14 cellular contexts compared by ENCODE assay signal in the genomic region with DNA sequence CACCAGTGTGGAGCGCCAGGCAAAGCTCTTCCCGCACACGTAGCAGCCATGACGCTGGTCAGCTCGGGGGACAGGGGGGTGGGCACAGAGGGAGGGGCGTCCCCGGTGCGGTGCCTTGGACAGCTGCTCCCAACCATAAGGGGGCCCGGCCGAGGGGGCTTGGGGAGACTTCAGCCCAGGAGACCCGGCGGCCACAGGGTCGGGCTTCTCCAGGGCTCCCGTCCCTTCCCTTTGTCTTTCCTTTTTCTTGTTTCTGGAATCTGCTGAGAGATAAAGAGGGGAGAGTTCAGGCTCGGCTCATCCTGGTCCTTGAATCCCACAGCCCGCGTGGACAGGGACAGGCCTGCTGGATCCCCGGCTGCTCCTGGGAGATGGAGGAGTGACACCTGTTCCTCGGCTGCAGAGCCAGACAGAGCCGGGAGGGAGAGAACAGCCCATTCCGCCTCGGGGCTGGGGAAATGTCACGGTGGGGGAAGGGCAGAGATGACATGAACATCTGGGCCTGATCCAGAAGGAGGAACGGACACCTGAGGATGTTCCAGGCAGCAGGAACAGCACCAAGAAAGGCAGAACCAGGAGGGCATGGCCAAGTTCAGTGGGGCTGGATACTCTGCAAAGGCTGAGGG. TPM values are rescaled to one million over a fixed set of nuclear protein-coding genes. Genes with fewer than 3 reads are reported as not detected.
DNase-seq lines count a peak whose midpoint lies in the region; ATAC-seq and TF ChIP-seq lines count a peak whose summit lies in the region.
"Had no signal": no experiment of that assay in that cellular context is flagged by ENCODE, and none has a peak within 500 bp of the region (broad histone marks: within the 10 kb centered on the region; RNA-seq: fewer than 3 reads in every experiment).

No MANE protein-coding gene starts in this region.

- no peaks in the 10 kb centered on the region for H3F3A ChIP-seq in Loucy (ENCODE audit: low read depth)

- H4K20me1 ChIP-seq in Loucy (ENCODE audit: insufficient read depth, low read length, poor library complexity, severe bottlenecking), result no peaks in the 10 kb centered on the region

- POLR2A ChIA-PET in activated CD4-positive, alpha-beta T cell treated with anti-CD3 and anti-CD28 coated beads, Interleukin-2, amount 10 ng/mL, durations not matched to agents 7 days and 5 days (lab: Charles Lee), result no interaction called here

- H3K79me2 ChIP-seq in Loucy (ENCODE audit: insufficient read depth, low read length), result peaks cover 56% of the 10 kb centered on the region

- H3K27ac ChIP-seq in rectal smooth muscle tissue (ENCODE audit: low read depth, low read length), result no peak overlapping the region
- H3K27ac ChIP-seq: body of pancreas had no signal

- H3K27me3 Mint-ChIP-seq in activated CD4-positive, alpha-beta T cell treated with anti-CD3 and anti-CD28 coated beads, Interleukin-2, amount 10 ng/mL, durations not matched to agents 7 days and 5 days, result no peaks in the 10 kb centered on the region
- H3K27me3 Mint-ChIP-seq in dendritic cell treated with granulocyte-macrophage colony-stimulating factor and Interleukin-4, amounts not matched to agents 40 ng/mL and 50 ng/mL, for 4 days, result no peaks in the 10 kb centered on the region

- no peak overlapping the region for H2AFZ ChIP-seq in Loucy (ENCODE audit: low read length)

- peaks cover 57% of the 10 kb centered on the region for H3K4me1 Mint-ChIP-seq in activated CD4-positive, alpha-beta T cell treated with anti-CD3 and anti-CD28 coated beads, Interleukin-2, amount 10 ng/mL, durations not matched to agents 7 days and 5 days
- H3K4me1 Mint-ChIP-seq in dendritic cell treated with granulocyte-macrophage colony-stimulating factor and Interleukin-4, amounts not matched to agents 40 ng/mL and 50 ng/mL, for 4 days (ENCODE audit: low read depth), result peaks cover 70% of the 10 kb centered on the region

- H3K27ac Mint-ChIP-seq in activated CD4-positive, alpha-beta T cell treated with anti-CD3 and anti-CD28 coated beads, Interleukin-2, amount 10 ng/mL, durations not matched to agents 7 days and 5 days, result peak overlapping the region; percentile 64
- H3K27ac Mint-ChIP-seq in dendritic cell treated with granulocyte-macrophage colony-stimulating factor and Interleukin-4, amounts not matched to agents 40 ng/mL and 50 ng/mL, for 4 days, result peak overlapping the region; percentile 99

- CTCF ChIA-PET in activated CD4-positive, alpha-beta T cell treated with anti-CD3 and anti-CD28 coated beads, Interleukin-2, amount 10 ng/mL, durations not matched to agents 7 days and 5 days (lab: Charles Lee), result interaction anchor here (1.2 to 3.0 kb wide), 4 partner anchors 10 to 21 kb away, joined by 3 to 18 read pairs (median 5); a partner anchor contains a TSS

- H3K9me2 ChIP-seq in Loucy (replicated peaks; ENCODE audit: low read depth, low read length), result no peaks in the 10 kb centered on the region

- H3K36me3 ChIP-seq in Loucy (ENCODE audit: insufficient read depth, low read length) (no peaks in the 10 kb centered on the region), rectal smooth muscle tissue (ENCODE audit: control insufficient read depth, insufficient read depth, low read length) (peaks cover 4% of the 10 kb centered on the region)

- H3K9ac ChIP-seq in Loucy (ENCODE audit: low read depth, low read length, poor library complexity, severe bottlenecking) (no peak overlapping the region), rectal smooth muscle tissue (ENCODE audit: low read length) (no peak overlapping the region)

- H3K4me3 Mint-ChIP-seq in activated CD4-positive, alpha-beta T cell treated with anti-CD3 and anti-CD28 coated beads, Interleukin-2, amount 10 ng/mL, durations not matched to agents 7 days and 5 days, result peak overlapping the region; percentile 87
- peak overlapping the region; percentile 17 for H3K4me3 Mint-ChIP-seq in dendritic cell treated with granulocyte-macrophage colony-stimulating factor and Interleukin-4, amounts not matched to agents 40 ng/mL and 50 ng/mL, for 4 days

- H3K4me1 ChIP-seq in Loucy (ENCODE audit: insufficient read depth, low read length, poor library complexity, severe bottlenecking) (peaks cover 31% of the 10 kb centered on the region), rectal smooth muscle tissue (ENCODE audit: control insufficient read depth, insufficient read depth, low read length) (peaks cover 5% of the 10 kb centered on the region)

- no peak for ATAC-seq in HG02623 (IDR thresholded peaks at IDR 0.05; ENCODE audit: unreplicated experiment)
- no peak for ATAC-seq in HG03196 (IDR thresholded peaks at IDR 0.05; ENCODE audit: unreplicated experiment)
- ATAC-seq: body of pancreas, heart left ventricle, left lobe of liver, Panc1 had no signal

- intact Hi-C loops in dendritic cell treated with granulocyte-macrophage colony-stimulating factor and Interleukin-4, amounts not matched to agents 40 ng/mL and 50 ng/mL, for 4 days (cut with micrococcal nuclease), result no loop called here

- H3K9me3 Mint-ChIP-seq in activated CD4-positive, alpha-beta T cell treated with anti-CD3 and anti-CD28 coated beads, Interleukin-2, amount 10 ng/mL, durations not matched to agents 7 days and 5 days, result no peaks in the 10 kb centered on the region
- no peaks in the 10 kb centered on the region for H3K9me3 Mint-ChIP-seq in dendritic cell treated with granulocyte-macrophage colony-stimulating factor and Interleukin-4, amounts not matched to agents 40 ng/mL and 50 ng/mL, for 4 days

- H3K36me3 Mint-ChIP-seq in activated CD4-positive, alpha-beta T cell treated with anti-CD3 and anti-CD28 coated beads, Interleukin-2, amount 10 ng/mL, durations not matched to agents 7 days and 5 days (ENCODE audit: low read depth), result peaks cover 41% of the 10 kb centered on the region
- H3K36me3 Mint-ChIP-seq in dendritic cell treated with granulocyte-macrophage colony-stimulating factor and Interleukin-4, amounts not matched to agents 40 ng/mL and 50 ng/mL, for 4 days (ENCODE audit: low read depth), result peaks cover 51% of the 10 kb centered on the region

- no peaks in the 10 kb centered on the region for H3K27me3 ChIP-seq in Loucy (ENCODE audit: insufficient read depth, low read length, poor library complexity, severe bottlenecking)
- H3K27me3 ChIP-seq in rectal smooth muscle tissue (ENCODE audit: control insufficient read depth, insufficient read depth, low read length), result no peaks in the 10 kb centered on the region
- H3K27me3 ChIP-seq: body of pancreas, heart left ventricle had no signal

- TF ChIP-seq CTCF in Loucy (conservative IDR thresholded peaks at IDR 0.05; ENCODE audit: low read length), result no peak

- H3K9me3 ChIP-seq in Loucy (ENCODE audit: insufficient read depth, low read depth, low read length), result no peaks in the 10 kb centered on the region
- H3K9me3 ChIP-seq: body of pancreas, heart left ventricle had no signal

- DNase-seq in activated CD4-positive, alpha-beta T cell treated with anti-CD3 and anti-CD28 coated beads, Interleukin-2, amount 10 ng/mL, durations not matched to agents 7 days and 5 days, result no peak
- no peak for DNase-seq in activated CD4-positive, alpha-beta T cell treated with anti-CD3 and anti-CD28 coated beads, Interleukin-2, amount 50 U/mL, for 4 hours
- DNase-seq in NCI-H146 treated with DMSO at 0.1 percent for 48 hours (lab: John Stamatoyannopoulos, UW; ENCODE audit: unreplicated experiment), result no peak
- DNase-seq: body of pancreas, HCEC 1CT, heart left ventricle, NCI-H446 had no signal

- H3K4me2 ChIP-seq in Loucy (ENCODE audit: low read depth, low read length, poor library complexity, severe bottlenecking), result peak overlapping the region; percentile 88

- H3K4me3 ChIP-seq in Loucy (ENCODE audit: low read length, poor library complexity, severe bottlenecking) (no peak overlapping the region), rectal smooth muscle tissue (ENCODE audit: low read length) (peak overlapping the region; percentile 21)
- H3K4me3 ChIP-seq: body of pancreas had no signal

RNA-seq across cellular contexts. Expression of a gene that starts 2.2 kb away (rescaled TPM):
- 10 to 100 TPM; 17.5 to 18.2 TPM for total RNA-seq in activated CD4-positive, alpha-beta T cell treated with anti-CD3 and anti-CD28 coated beads, Interleukin-2, amount 10 ng/mL, durations not matched to agents 7 days and 5 days

RNA-seq across cellular contexts. Expression of a gene that starts 15.6 kb away (rescaled TPM):
- total RNA-seq in activated CD4-positive, alpha-beta T cell treated with anti-CD3 and anti-CD28 coated beads, Interleukin-2, amount 10 ng/mL, durations not matched to agents 7 days and 5 days, result 10 to 100 TPM; 13.3 to 13.8 TPM

RNA-seq across cellular contexts. Expression of a gene that starts 21.3 kb away (rescaled TPM):
- total RNA-seq in activated CD4-positive, alpha-beta T cell treated with anti-CD3 and anti-CD28 coated beads, Interleukin-2, amount 10 ng/mL, durations not matched to agents 7 days and 5 days, result 10 to 100 TPM; 10.4 to 11.8 TPM

RNA-seq across cellular contexts. Expression of a gene that starts 29.5 kb away (rescaled TPM):
- total RNA-seq in activated CD4-positive, alpha-beta T cell treated with anti-CD3 and anti-CD28 coated beads, Interleukin-2, amount 10 ng/mL, durations not matched to agents 7 days and 5 days, result 10 to 100 TPM; 17.0 to 18.3 TPM

RNA-seq across cellular contexts. Expression of a gene that starts 29.6 kb away (rescaled TPM):
- 1 to 10 TPM; 1.9 to 2.6 TPM for total RNA-seq in activated CD4-positive, alpha-beta T cell treated with anti-CD3 and anti-CD28 coated beads, Interleukin-2, amount 10 ng/mL, durations not matched to agents 7 days and 5 days
